1 cellular context compared by ENCODE assay signal in the genomic region with DNA sequence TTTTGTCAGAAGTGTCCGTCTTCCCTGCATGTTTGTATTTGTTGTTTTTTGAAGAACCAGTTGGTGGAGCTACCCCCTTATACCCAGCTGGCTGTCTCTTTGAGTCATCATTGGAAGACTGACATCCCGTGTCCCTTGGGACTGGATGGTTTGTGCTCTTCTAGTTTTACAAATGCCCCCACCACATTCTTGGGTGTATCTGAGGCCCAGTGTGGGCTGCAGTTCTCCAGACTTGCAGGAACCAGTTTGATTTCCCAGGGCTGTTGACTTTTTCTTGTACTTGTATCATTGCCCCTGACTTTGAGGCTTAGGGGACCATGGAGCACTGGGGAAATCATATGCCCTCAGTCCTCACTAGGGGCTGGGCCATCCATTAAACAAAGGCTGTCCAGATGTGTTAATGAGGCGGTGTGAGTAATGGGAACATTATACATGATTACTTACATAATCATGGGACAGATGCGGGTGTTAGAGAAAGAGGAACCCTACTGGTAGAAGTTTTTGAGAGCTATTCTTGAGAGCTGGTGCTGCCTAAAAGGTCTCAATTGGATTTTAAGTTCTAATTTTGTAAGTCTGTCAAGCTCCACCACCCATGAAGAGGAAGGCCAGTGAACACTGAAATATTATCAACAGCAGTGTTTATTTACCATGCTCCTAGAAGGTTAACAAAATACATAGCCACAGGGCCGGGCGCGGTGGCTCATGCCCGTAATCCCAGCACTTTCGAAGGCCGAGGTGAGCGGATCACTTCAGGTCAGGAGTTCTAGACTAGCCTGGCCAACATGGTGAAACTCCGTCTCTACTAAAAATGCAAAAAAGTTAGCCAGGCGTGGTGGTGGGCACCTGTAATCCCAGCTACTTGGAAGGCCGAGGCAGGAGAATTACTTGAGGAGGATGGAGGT.
A peak's percentile ranks its signal among the peaks of the same experiment; 100 is the strongest.
TF ChIP-seq lines count a peak whose summit lies in the region.

No MANE protein-coding gene starts in this region.

TF ChIP-seq in K562, 482 proteins besides CTCF, POLR2A, EP300 and RAD21 (continued from another document):
- TF ChIP-seq, protein P1, sequence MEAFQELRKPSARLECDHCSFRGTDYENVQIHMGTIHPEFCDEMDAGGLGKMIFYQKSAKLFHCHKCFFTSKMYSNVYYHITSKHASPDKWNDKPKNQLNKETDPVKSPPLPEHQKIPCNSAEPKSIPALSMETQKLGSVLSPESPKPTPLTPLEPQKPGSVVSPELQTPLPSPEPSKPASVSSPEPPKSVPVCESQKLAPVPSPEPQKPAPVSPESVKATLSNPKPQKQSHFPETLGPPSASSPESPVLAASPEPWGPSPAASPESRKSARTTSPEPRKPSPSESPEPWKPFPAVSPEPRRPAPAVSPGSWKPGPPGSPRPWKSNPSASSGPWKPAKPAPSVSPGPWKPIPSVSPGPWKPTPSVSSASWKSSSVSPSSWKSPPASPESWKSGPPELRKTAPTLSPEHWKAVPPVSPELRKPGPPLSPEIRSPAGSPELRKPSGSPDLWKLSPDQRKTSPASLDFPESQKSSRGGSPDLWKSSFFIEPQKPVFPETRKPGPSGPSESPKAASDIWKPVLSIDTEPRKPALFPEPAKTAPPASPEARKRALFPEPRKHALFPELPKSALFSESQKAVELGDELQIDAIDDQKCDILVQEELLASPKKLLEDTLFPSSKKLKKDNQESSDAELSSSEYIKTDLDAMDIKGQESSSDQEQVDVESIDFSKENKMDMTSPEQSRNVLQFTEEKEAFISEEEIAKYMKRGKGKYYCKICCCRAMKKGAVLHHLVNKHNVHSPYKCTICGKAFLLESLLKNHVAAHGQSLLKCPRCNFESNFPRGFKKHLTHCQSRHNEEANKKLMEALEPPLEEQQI (IDR thresholded peaks at IDR 0.05), result no peak
- TF ChIP-seq, protein P2, sequence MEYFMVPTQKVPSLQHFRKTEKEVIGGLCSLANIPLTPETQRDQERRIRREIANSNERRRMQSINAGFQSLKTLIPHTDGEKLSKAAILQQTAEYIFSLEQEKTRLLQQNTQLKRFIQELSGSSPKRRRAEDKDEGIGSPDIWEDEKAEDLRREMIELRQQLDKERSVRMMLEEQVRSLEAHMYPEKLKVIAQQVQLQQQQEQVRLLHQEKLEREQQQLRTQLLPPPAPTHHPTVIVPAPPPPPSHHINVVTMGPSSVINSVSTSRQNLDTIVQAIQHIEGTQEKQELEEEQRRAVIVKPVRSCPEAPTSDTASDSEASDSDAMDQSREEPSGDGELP (CRISPR knock-in tag; IDR thresholded peaks at IDR 0.05; ENCODE audit: borderline replicate concordance), result peak; percentile 32; the same call in 1 of the 2 replicates
- peak; percentile 71; the same call in 1 of the 2 replicates for TF ChIP-seq JUND (IDR thresholded peaks at IDR 0.05; ENCODE audit: borderline replicate concordance, low read depth, low read length)
- TF ChIP-seq JUND (tag; IDR thresholded peaks at IDR 0.05; ENCODE audit: borderline replicate concordance, low read depth, low read length), result peak; percentile 53; the same call in 2 of the 3 replicates
- TF ChIP-seq, protein P3, sequence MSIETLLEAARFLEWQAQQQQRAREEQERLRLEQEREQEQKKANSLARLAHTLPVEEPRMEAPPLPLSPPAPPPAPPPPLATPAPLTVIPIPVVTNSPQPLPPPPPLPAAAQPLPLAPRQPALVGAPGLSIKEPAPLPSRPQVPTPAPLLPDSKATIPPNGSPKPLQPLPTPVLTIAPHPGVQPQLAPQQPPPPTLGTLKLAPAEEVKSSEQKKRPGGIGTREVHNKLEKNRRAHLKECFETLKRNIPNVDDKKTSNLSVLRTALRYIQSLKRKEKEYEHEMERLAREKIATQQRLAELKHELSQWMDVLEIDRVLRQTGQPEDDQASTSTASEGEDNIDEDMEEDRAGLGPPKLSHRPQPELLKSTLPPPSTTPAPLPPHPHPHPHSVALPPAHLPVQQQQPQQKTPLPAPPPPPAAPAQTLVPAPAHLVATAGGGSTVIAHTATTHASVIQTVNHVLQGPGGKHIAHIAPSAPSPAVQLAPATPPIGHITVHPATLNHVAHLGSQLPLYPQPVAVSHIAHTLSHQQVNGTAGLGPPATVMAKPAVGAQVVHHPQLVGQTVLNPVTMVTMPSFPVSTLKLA (conservative IDR thresholded peaks at IDR 0.05), result 0 out of 4 replicates have a peak, but pooled peaks of 1 of the 2 experiments have one; percentile 18
- TF ChIP-seq, protein P4, sequence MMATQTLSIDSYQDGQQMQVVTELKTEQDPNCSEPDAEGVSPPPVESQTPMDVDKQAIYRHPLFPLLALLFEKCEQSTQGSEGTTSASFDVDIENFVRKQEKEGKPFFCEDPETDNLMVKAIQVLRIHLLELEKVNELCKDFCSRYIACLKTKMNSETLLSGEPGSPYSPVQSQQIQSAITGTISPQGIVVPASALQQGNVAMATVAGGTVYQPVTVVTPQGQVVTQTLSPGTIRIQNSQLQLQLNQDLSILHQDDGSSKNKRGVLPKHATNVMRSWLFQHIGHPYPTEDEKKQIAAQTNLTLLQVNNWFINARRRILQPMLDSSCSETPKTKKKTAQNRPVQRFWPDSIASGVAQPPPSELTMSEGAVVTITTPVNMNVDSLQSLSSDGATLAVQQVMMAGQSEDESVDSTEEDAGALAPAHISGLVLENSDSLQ (IDR thresholded peaks at IDR 0.05), result peak; percentile 86
- TF ChIP-seq, protein P5, sequence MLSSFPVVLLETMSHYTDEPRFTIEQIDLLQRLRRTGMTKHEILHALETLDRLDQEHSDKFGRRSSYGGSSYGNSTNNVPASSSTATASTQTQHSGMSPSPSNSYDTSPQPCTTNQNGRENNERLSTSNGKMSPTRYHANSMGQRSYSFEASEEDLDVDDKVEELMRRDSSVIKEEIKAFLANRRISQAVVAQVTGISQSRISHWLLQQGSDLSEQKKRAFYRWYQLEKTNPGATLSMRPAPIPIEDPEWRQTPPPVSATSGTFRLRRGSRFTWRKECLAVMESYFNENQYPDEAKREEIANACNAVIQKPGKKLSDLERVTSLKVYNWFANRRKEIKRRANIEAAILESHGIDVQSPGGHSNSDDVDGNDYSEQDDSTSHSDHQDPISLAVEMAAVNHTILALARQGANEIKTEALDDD (IDR thresholded peaks at IDR 0.05), result peak; percentile 39; the same call in 1 of the 2 replicates
